In genomic region chr14:77027538-77028383, GRCh38 we compare ENCODE assay signal across 8 cellular contexts. TPM values are rescaled to one million over a fixed set of nuclear protein-coding genes. Genes with fewer than 3 reads are reported as not detected.
DNase-seq lines count a peak whose midpoint lies in the region; ATAC-seq, FAIRE-seq and TF ChIP-seq lines count a peak whose summit lies in the region.

No MANE protein-coding gene starts in this region.

- peak overlapping the region; percentile 82 to 97 (median 94) for H3K4me3 Mint-ChIP-seq in CD4-positive, alpha-beta memory T cell
- peak overlapping the region; percentile 99 for H3K4me3 Mint-ChIP-seq in activated naive CD4-positive, alpha-beta T cell treated with anti-CD3 and anti-CD28 coated beads, Interleukin-2, amount 50 U/mL, for 24 hours

- H3K4me2 ChIP-seq in parathyroid adenoma (ENCODE audit: low read length): peak overlapping the region; percentile 77

- no peaks in the 10 kb centered on the region for H3K27me3 Mint-ChIP-seq in CD4-positive, alpha-beta memory T cell
- no peaks in the 10 kb centered on the region for H3K27me3 Mint-ChIP-seq in activated naive CD4-positive, alpha-beta T cell treated with anti-CD3 and anti-CD28 coated beads, Interleukin-2, amount 50 U/mL, for 24 hours

- H3K27ac Mint-ChIP-seq in CD4-positive, alpha-beta memory T cell: peak overlapping the region; percentile 84 to 98 (median 92)
- H3K27ac Mint-ChIP-seq in activated naive CD4-positive, alpha-beta T cell treated with anti-CD3 and anti-CD28 coated beads, Interleukin-2, amount 50 U/mL, for 24 hours: peak overlapping the region; percentile 83

- peak overlapping the region; percentile 93 for H3K27ac ChIP-seq in CD4-positive, alpha-beta memory T cell (ENCODE audit: low read depth, low read length)
- peak overlapping the region; percentile 100 for H3K27ac ChIP-seq in parathyroid adenoma

- peak overlapping the region; percentile 57 to 80 for H3K4me3 ChIP-seq in CD4-positive, alpha-beta memory T cell (ENCODE audit: low read length in 2 of 2)
- peak overlapping the region; percentile 96 for H3K4me3 ChIP-seq in parathyroid adenoma (ENCODE audit: low read depth, low read length)

- POLR2A ChIA-PET in CD4-positive, alpha-beta memory T cell (lab: Charles Lee; ENCODE audit: partially characterized antibody): interaction anchor here (0.6 to 15.3 kb wide), 31 partner anchors 10 to 1851 kb away, joined by 3 to 456 read pairs (median 6); partner anchors contain the start of genes CIPC and TMED10

- H3K9me3 Mint-ChIP-seq in CD4-positive, alpha-beta memory T cell: peaks cover 0 to 2% (median 0%) of the 10 kb centered on the region in 8 donors
- no peaks in the 10 kb centered on the region for H3K9me3 Mint-ChIP-seq in activated naive CD4-positive, alpha-beta T cell treated with anti-CD3 and anti-CD28 coated beads, Interleukin-2, amount 50 U/mL, for 24 hours

- no peaks in the 10 kb centered on the region for H3K36me3 ChIP-seq in CD4-positive, alpha-beta memory T cell (ENCODE audit: insufficient read depth, low read length)
- H3K36me3 ChIP-seq in parathyroid adenoma (ENCODE audit: control insufficient read depth, insufficient read depth, low read length): no peaks in the 10 kb centered on the region

- H2AFZ ChIP-seq in parathyroid adenoma: peak overlapping the region; percentile 13

- peaks cover 31% of the 10 kb centered on the region for H3K79me2 ChIP-seq in parathyroid adenoma

- peak; percentile 41 for ATAC-seq in HG03354 (IDR thresholded peaks at IDR 0.05; ENCODE audit: poor library complexity, severe bottlenecking, unreplicated experiment)
- ATAC-seq in Right ventricle myocardium superior (ENCODE audit: poor library complexity): peak; percentile 39

- peak; percentile 44 for TF ChIP-seq CTCF in parathyroid adenoma (IDR thresholded peaks at IDR 0.05)

- intact Hi-C loops in CD4-positive, alpha-beta memory T cell (cut with micrococcal nuclease): loop anchor here (1.0 to 2.0 kb wide), 6 partner anchors 13 to 293 kb away; partner anchors contain the start of genes CIPC, GSTZ1 and POMT2
- intact Hi-C loops in Right ventricle myocardium superior (cut with DNase I): loop anchor here (1.0 to 5.0 kb wide), 3 partner anchors 26 to 110 kb away; no protein-coding TSS in a partner anchor

- H3K4me1 ChIP-seq in CD4-positive, alpha-beta memory T cell (ENCODE audit: insufficient read depth, low read length): peaks cover 79% of the 10 kb centered on the region
- peaks cover 26% of the 10 kb centered on the region for H3K4me1 ChIP-seq in parathyroid adenoma

- no peaks in the 10 kb centered on the region for H3K9me3 ChIP-seq in CD4-positive, alpha-beta memory T cell (ENCODE audit: control insufficient read depth in 1 of 2, low read length in 2 of 2)
- H3K9me3 ChIP-seq in parathyroid adenoma (ENCODE audit: control insufficient read depth, low read length): no peaks in the 10 kb centered on the region

- H3K9ac ChIP-seq in parathyroid adenoma: peak overlapping the region; percentile 100

- peaks cover 43 to 76% (median 56%) of the 10 kb centered on the region in 4 donors for H3K4me1 Mint-ChIP-seq in CD4-positive, alpha-beta memory T cell
- peaks cover 66% of the 10 kb centered on the region for H3K4me1 Mint-ChIP-seq in activated naive CD4-positive, alpha-beta T cell treated with anti-CD3 and anti-CD28 coated beads, Interleukin-2, amount 50 U/mL, for 24 hours

- H3K36me3 Mint-ChIP-seq in CD4-positive, alpha-beta memory T cell: peaks cover 7 to 27% of the 10 kb centered on the region in 2 donors
- H3K36me3 Mint-ChIP-seq in activated naive CD4-positive, alpha-beta T cell treated with anti-CD3 and anti-CD28 coated beads, Interleukin-2, amount 50 U/mL, for 24 hours: peaks cover 10% of the 10 kb centered on the region

- H3K27me3 ChIP-seq in CD4-positive, alpha-beta memory T cell (ENCODE audit: insufficient read depth, low read length): no peaks in the 10 kb centered on the region
- no peaks in the 10 kb centered on the region for H3K27me3 ChIP-seq in parathyroid adenoma (ENCODE audit: control insufficient read depth, insufficient read depth, low read length)

- CTCF ChIA-PET in CD4-positive, alpha-beta memory T cell (lab: Charles Lee; ENCODE audit: partially characterized antibody): interaction anchor here (1.2 to 8.8 kb wide), 13 partner anchors 9 to 152 kb away, joined by 4 to 65 read pairs (median 8); no protein-coding TSS in a partner anchor

- peak; percentile 71 to 79 (median 74) for DNase-seq in CD4-positive, alpha-beta memory T cell
- DNase-seq in GM19239 (ENCODE audit: insufficient read length, low spot score) (peak; percentile 60), RPMI8226 (peak; percentile 72), Right ventricle myocardium superior (peak; percentile 83), cerebellar nuclear complex (lab: John Stamatoyannopoulos, UW) (no peak)

- no peak for FAIRE-seq in GM19239 (lab: Jason Lieb, UNC)

RNA-seq across cellular contexts. Expression of gene IRF2BPL, which starts 0.7 kb away (rescaled TPM):
- 10 to 100 TPM; 36.6 to 37.7 TPM for total RNA-seq in CD4-positive, alpha-beta memory T cell
- 1 to 10 TPM; 1.2 to 3.8 TPM for polyA plus RNA-seq in CD4-positive, alpha-beta memory T cell
- 38.8 TPM for total RNA-seq in Right ventricle myocardium superior

Comparison
In these comparisons a context has a peak if more than half of its experiments do, and no peak if none do; other contexts are left out.
1. DNase-seq: peak in CD4-positive, alpha-beta memory T cell (5 of 5), GM19239 (single experiment), RPMI8226 (single experiment) and Right ventricle myocardium superior (single experiment); none in cerebellar nuclear complex (0 of 2).